Comparison of ENCODE assay signal across 23 cellular contexts in the genomic region with DNA sequence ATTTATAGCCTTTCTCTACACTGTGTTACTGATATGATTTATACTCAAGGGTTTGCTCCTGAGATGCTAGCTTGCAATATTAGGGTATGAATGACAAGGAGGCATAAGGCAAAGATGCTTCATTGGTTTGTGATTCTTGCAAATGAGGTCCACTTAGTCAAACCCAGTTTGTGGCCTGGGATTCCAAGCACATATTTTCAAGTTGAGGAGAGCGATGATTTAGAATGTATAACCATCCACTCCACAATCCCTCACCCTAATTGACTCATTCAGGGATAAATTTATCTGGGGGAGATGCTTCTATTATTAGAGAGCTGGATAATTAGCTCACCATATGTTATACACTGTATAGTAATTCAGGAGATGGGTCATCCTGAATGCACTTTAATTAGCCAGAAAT.
DNase-seq lines count a peak whose midpoint lies in the region; ATAC-seq, FAIRE-seq and TF ChIP-seq lines count a peak whose summit lies in the region.
"Had no signal": no experiment of that assay in that cellular context is flagged by ENCODE, and none has a peak within 500 bp of the region (broad histone marks: within the 10 kb centered on the region; RNA-seq: fewer than 3 reads in every experiment).

No MANE protein-coding gene starts in this region.

- peak; percentile 78 for DNase-seq in EH (ENCODE audit: low read depth)
- DNase-seq in GM12892 (ENCODE audit: insufficient read length) = no peak
- DNase-seq in NCI-H524 (lab: John Stamatoyannopoulos, UW) = peak; percentile 52 to 73
- DNase-seq in kidney tubule cell (ENCODE audit: low spot score) = peak; percentile 7
- no peak for DNase-seq in LoVo (ENCODE audit: low spot score)
- DNase-seq: DMS53, GOT3, Kasumi-1, MV-4-11, NCI-H1105, NCI-H146, NCI-H1930, NCI-H2107, NCI-H526, RPMI8226, SHP77, T-cell had no signal

- ATAC-seq in HG03039 (IDR thresholded peaks at IDR 0.05; ENCODE audit: unreplicated experiment) (no peak), GM18909 (IDR thresholded peaks at IDR 0.05; ENCODE audit: poor library complexity, unreplicated experiment) (no peak), HG02763 (IDR thresholded peaks at IDR 0.05; ENCODE audit: unreplicated experiment) (no peak)
- ATAC-seq: HCT116, HepG2, K562, T-cell had no signal

- TF ChIP-seq POLR2A in GM12892 (IDR thresholded peaks at IDR 0.05; ENCODE audit: low read depth, low read length) = no peak

- FAIRE-seq in GM12892 (lab: Jason Lieb, UNC) = peak; percentile 5
- FAIRE-seq: HepG2, K562 had no signal

Comparison
In these comparisons a context has a peak if more than half of its experiments do, and no peak if none do; other contexts are left out.
1. DNase-seq: peak in EH (single experiment), NCI-H524 (2 of 2) and kidney tubule cell (single experiment); none in GM12892 (single experiment) and LoVo (single experiment).